ENCODE assay signal across 1 cellular context in the genomic region with DNA sequence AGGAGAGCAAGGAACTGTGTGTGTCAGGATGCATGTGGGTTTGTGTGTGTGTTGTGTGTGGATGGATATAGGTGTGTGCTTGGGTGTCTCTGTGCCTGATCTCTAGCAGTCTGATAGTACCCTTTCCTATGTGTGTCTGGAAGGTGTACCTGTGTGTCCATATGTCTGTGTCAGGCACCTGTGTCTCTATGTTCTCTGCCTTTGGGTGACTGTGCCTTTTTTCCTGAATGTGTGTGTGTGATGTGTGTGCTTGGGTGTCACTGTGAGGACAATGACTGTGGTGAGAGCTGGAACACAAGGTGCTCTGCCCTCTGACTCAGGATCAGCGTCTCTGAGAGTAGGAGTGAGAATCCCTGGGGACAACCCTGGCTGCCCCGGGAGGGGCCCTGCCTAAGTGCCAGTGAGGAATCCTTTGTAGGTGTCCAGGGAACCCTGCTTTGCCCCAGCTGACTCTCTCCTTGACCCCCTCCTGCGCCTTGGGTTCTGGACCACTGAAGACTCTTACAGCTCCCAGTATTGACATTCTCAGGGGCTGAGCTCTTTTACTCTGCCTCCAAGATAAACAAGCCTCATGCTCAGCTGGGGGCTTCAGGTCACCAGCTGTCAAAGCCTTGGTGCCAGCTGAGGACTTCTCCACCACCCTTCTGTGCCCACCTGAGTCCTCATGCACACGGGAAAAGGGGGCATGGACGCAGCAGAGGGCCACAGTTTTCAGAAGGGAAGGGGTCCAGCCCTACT.
TF ChIP-seq lines count a peak whose summit lies in the region.

No MANE protein-coding gene starts in this region.

TF ChIP-seq in GM12891, 5 proteins besides CTCF, POLR2A, EP300 and RAD21:
- no peak for TF ChIP-seq SPI1 (IDR thresholded peaks at IDR 0.05; ENCODE audit: low read depth, low read length)
